Comparison of ENCODE assay signal across 21 cellular contexts in genomic region chr10:73136627-73137026, GRCh38. TPM values are rescaled to one million over a fixed set of nuclear protein-coding genes. Genes with fewer than 3 reads are reported as not detected.
DNase-seq lines count a peak whose midpoint lies in the region; ATAC-seq and TF ChIP-seq lines count a peak whose summit lies in the region.
"Had no signal": no experiment of that assay in that cellular context is flagged by ENCODE, and none has a peak within 500 bp of the region (broad histone marks: within the 10 kb centered on the region; RNA-seq: fewer than 3 reads in every experiment).

No MANE protein-coding gene starts in this region.

- no peak for TF ChIP-seq CTCF in PC-3 (conservative IDR thresholded peaks at IDR 0.05; ENCODE audit: low read depth, low read length)
- no peak for TF ChIP-seq CTCF in epithelial cell of esophagus (IDR thresholded peaks at IDR 0.05; ENCODE audit: insufficient read depth, low read depth, low read length, missing control alignments)
- no peak for TF ChIP-seq CTCF in mucosa of descending colon (IDR thresholded peaks at IDR 0.05)
- TF ChIP-seq CTCF in A673 (conservative IDR thresholded peaks at IDR 0.05; ENCODE audit: low read depth, low read length): no peak
- TF ChIP-seq CTCF in dorsolateral prefrontal cortex (IDR thresholded peaks at IDR 0.05 in 54 of 56, conservative IDR thresholded peaks at IDR 0.05 in 2 of 56; ENCODE audit: low read depth in 1 of 56, partially characterized antibody in 56 of 56): no peak

- POLR2A ChIA-PET in PC-3 (lab: Charles Lee; ENCODE audit: unreplicated experiment) (no interaction called here), A673 (lab: Charles Lee; ENCODE audit: low non-redundant PET) (no interaction called here)

- CTCF ChIA-PET in PC-3 (lab: Charles Lee): no interaction called here
- CTCF ChIA-PET in A673 (lab: Charles Lee): no interaction called here

- H3K27ac ChIP-seq in PC-3 (ENCODE audit: low read length) (no peak overlapping the region), A673 (ENCODE audit: low read depth, low read length, poor library complexity, severe bottlenecking) (no peak overlapping the region), dorsolateral prefrontal cortex (no peak overlapping the region)
- H3K27ac ChIP-seq: GM23248, SJSA1 had no signal

- BruUV-seq in PC-3 (replicated peaks; lab: Mats Ljungman, UMichigan) (no TSS peak), A673 (replicated peaks; lab: Mats Ljungman, UMichigan) (no TSS peak)

- intact Hi-C loops in PC-3 (cut with micrococcal nuclease) (no loop called here), mucosa of descending colon (cut with DNase I, micrococcal nuclease) (no loop called here), A673 (cut with micrococcal nuclease; ENCODE audit: unreplicated experiment) (no loop called here), dorsolateral prefrontal cortex (cut with DNase I) (no loop called here)

- no peak overlapping the region for H2AFZ ChIP-seq in PC-3 (ENCODE audit: low read length)
- H2AFZ ChIP-seq: GM23248 had no signal

- no peaks in the 10 kb centered on the region for H3K27me3 ChIP-seq in PC-3 (ENCODE audit: low read length)
- H3K27me3 ChIP-seq in A673 (replicated peaks; ENCODE audit: insufficient read depth, low read depth, low read length, poor library complexity): no peaks in the 10 kb centered on the region
- H3K27me3 ChIP-seq in dorsolateral prefrontal cortex: no peaks in the 10 kb centered on the region
- H3K27me3 ChIP-seq: BE2C, SJSA1 had no signal

- DNase-seq in ELR (ENCODE audit: low read depth): peak; percentile 70
- peak; percentile 76 for DNase-seq in PC-3
- DNase-seq in epithelial cell of esophagus (ENCODE audit: low read depth): peak; percentile 27
- no peak for DNase-seq in mucosa of descending colon
- DNase-seq in iPS-NIHi7 (ENCODE audit: extremely low spot score): no peak
- DNase-seq in D341Med (ENCODE audit: low spot score): no peak
- DNase-seq in A673 (ENCODE audit: low spot score): no peak
- DNase-seq in dorsolateral prefrontal cortex: no peak
- DNase-seq: BE2C, GM23248, MM.1S, NCI-H1048, NCI-H1417 treated with DMSO at 0.1 percent for 48 hours, NCI-H187 treated with DMSO at 0.1 percent for 48 hours, NCI-H2107, NCI-H446 treated with DMSO at 0.1 percent for 48 hours, NCI-H526 treated with DMSO at 0.1 percent for 48 hours, OCI-M1 had no signal

- H3K36me3 ChIP-seq in PC-3 (ENCODE audit: low read depth, low read length) (peaks cover 76% of the 10 kb centered on the region), mucosa of descending colon (ENCODE audit: low read depth) (peaks cover 5% of the 10 kb centered on the region), A673 (ENCODE audit: insufficient read depth, low read length, poor library complexity, severe bottlenecking) (peaks cover 68% of the 10 kb centered on the region)

- peaks cover 15% of the 10 kb centered on the region for H3K4me1 ChIP-seq in PC-3 (ENCODE audit: insufficient read depth, low read length)
- H3K4me1 ChIP-seq in mucosa of descending colon (ENCODE audit: low read depth): no peaks in the 10 kb centered on the region
- H3K4me1 ChIP-seq in A673 (ENCODE audit: insufficient read depth, low read length, poor library complexity, severe bottlenecking): peaks cover 5% of the 10 kb centered on the region
- H3K4me1 ChIP-seq: BE2C, SJSA1 had no signal

- H3F3A ChIP-seq in PC-3 (ENCODE audit: low read length, unreplicated experiment): peaks cover 11% of the 10 kb centered on the region

- H3K9me3 ChIP-seq in PC-3 (ENCODE audit: low read length): no peaks in the 10 kb centered on the region
- no peaks in the 10 kb centered on the region for H3K9me3 ChIP-seq in mucosa of descending colon
- no peaks in the 10 kb centered on the region for H3K9me3 ChIP-seq in A673 (ENCODE audit: low read depth, low read length, poor library complexity, severe bottlenecking)
- H3K9me3 ChIP-seq: BE2C had no signal

- H3K4me3 ChIP-seq in PC-3 (ENCODE audit: low read length): no peak overlapping the region
- no peak overlapping the region for H3K4me3 ChIP-seq in epithelial cell of esophagus (ENCODE audit: low read length)
- no peak overlapping the region for H3K4me3 ChIP-seq in mucosa of descending colon
- no peak overlapping the region for H3K4me3 ChIP-seq in A673 (ENCODE audit: low read depth, low read length, poor library complexity, severe bottlenecking)
- H3K4me3 ChIP-seq in dorsolateral prefrontal cortex: no peak overlapping the region
- H3K4me3 ChIP-seq: GM23248, SJSA1 had no signal

- H4K20me1 ChIP-seq in PC-3 (ENCODE audit: low read length): peaks cover 10% of the 10 kb centered on the region

- no peak overlapping the region for H3K9ac ChIP-seq in PC-3 (ENCODE audit: low read length)
- H3K9ac ChIP-seq: GM23248 had no signal

- no peaks in the 10 kb centered on the region for H3K79me2 ChIP-seq in PC-3 (ENCODE audit: low read length)

- H3K4me2 ChIP-seq in PC-3 (ENCODE audit: low read length): no peak overlapping the region

- ATAC-seq in PC-3 (peak; percentile 66), mucosa of descending colon (peak; percentile 15)
- ATAC-seq: HCT116, Right ventricle myocardium inferior had no signal

- no peaks in the 10 kb centered on the region for H3K9me2 ChIP-seq in PC-3 (replicated peaks; ENCODE audit: low read length)

RNA-seq across cellular contexts. Expression of gene NUDT13, which starts 26.4 kb away (rescaled TPM):
- total RNA-seq in PC-3 (2014; rRNA removed): 1.1 and 1.8 TPM in 2 replicates
- total RNA-seq in mucosa of descending colon: 1 to 10 TPM; 3.5 to 5.1 (median 3.6) TPM
- 2.0 and 2.1 TPM in 2 replicates for total RNA-seq in A673 (2021)
- 1 to 10 TPM in 89 of 120 experiments, under 1 TPM in 31; 0.25 to 4.0 (median 1.3) TPM for total RNA-seq in dorsolateral prefrontal cortex

RNA-seq across cellular contexts. Expression of gene ECD, which starts 31.2 kb away (rescaled TPM):
- 103 and 108 TPM in 2 replicates for total RNA-seq in PC-3 (2014; rRNA removed)
- total RNA-seq in mucosa of descending colon: 10 to 100 TPM; 20.5 to 23.6 (median 20.8) TPM
- total RNA-seq in A673 (2021): 37.3 and 37.4 TPM in 2 replicates
- 10 to 100 TPM; 25.0 to 44.1 (median 33.4) TPM for total RNA-seq in dorsolateral prefrontal cortex

RNA-seq across cellular contexts. Expression of gene FAM149B1, which starts 31.3 kb away (rescaled TPM):
- 34.3 and 39.1 TPM in 2 replicates for total RNA-seq in PC-3 (2014; rRNA removed)
- 10 to 100 TPM; 15.4 to 23.0 (median 20.5) TPM for total RNA-seq in mucosa of descending colon
- total RNA-seq in A673 (2021): 10.9 and 13.4 TPM in 2 replicates
- 10 to 100 TPM; 21.7 to 41.9 (median 29.3) TPM for total RNA-seq in dorsolateral prefrontal cortex

RNA-seq across cellular contexts. Expression of gene P4HA1, which starts 40.0 kb away (rescaled TPM):
- 164 and 181 TPM in 2 replicates for total RNA-seq in PC-3 (2014; rRNA removed)
- 10 to 100 TPM; 21.0 to 26.1 (median 26.0) TPM for total RNA-seq in mucosa of descending colon
- total RNA-seq in A673 (2021): 31.6 and 36.5 TPM in 2 replicates
- 10 to 100 TPM; 12.9 to 95.8 (median 22.2) TPM for total RNA-seq in dorsolateral prefrontal cortex

Comparison
In these comparisons a context has a peak if more than half of its experiments do, and no peak if none do; other contexts are left out.
1. DNase-seq: peak in ELR (single experiment), PC-3 (single experiment) and epithelial cell of esophagus (single experiment); none in mucosa of descending colon (0 of 3), iPS-NIHi7 (single experiment), D341Med (single experiment), A673 (single experiment) and dorsolateral prefrontal cortex (0 of 10).